ENCODE assay signal across 26 cellular contexts in genomic region chr7:130329466-130329865, GRCh38. TPM values are rescaled to one million over a fixed set of nuclear protein-coding genes. Genes with fewer than 3 reads are reported as not detected.
"Had no signal": no experiment of that assay in that cellular context is flagged by ENCODE, and none has a peak within 500 bp of the region (broad histone marks: within the 10 kb centered on the region; RNA-seq: fewer than 3 reads in every experiment).

No MANE protein-coding gene starts in this region.

- H3K9me3 ChIP-seq: esophagus squamous epithelium, gastrocnemius medialis, thoracic aorta, vagina had no signal

- H3K27me3 ChIP-seq: cardiac muscle cell, esophagus squamous epithelium, gastrocnemius medialis, vagina had no signal

- H3K27ac ChIP-seq: cardiac muscle cell, esophagus squamous epithelium, gastrocnemius medialis, parathyroid adenoma, thoracic aorta, vagina had no signal

- H3K36me3 Mint-ChIP-seq: natural killer cell treated with Interleukin-12 subunit alpha and Interleukin-12 subunit beta and Interleukin-15 and Interleukin-18, amount 100 ng/mL, for 72 hours had no signal

- H3K4me1 Mint-ChIP-seq: activated B cell treated with CpG ODN at 0.5 μM for 24 hours; activated T-helper 17 cell treated with anti-CD3 and anti-CD28 coated beads, Interleukin-2, amount 50 U/mL, for 72 hours had no signal

- H3K4me3 Mint-ChIP-seq: activated B cell treated with CpG ODN at 0.5 μM for 24 hours; activated CD4-positive, alpha-beta T cell treated with anti-CD3 and anti-CD28 coated beads for 36 hours; activated T-cell treated with anti-CD3 and anti-CD28 coated beads, Interleukin-2, amount 50 U/mL, for 24 hours; activated T-helper 17 cell treated with anti-CD3 and anti-CD28 coated beads, Interleukin-2, amount 50 U/mL, for 72 hours; endodermal cell; natural killer cell treated with Interleukin-12 subunit alpha and Interleukin-12 subunit beta and Interleukin-15 and Interleukin-18, amount 100 ng/mL, for 72 hours; type B pancreatic cell had no signal

- H3K27ac Mint-ChIP-seq: activated B cell treated with CpG ODN at 0.5 μM for 24 hours; activated CD4-positive, alpha-beta T cell treated with anti-CD3 and anti-CD28 coated beads for 36 hours; activated T-cell treated with anti-CD3 and anti-CD28 coated beads, Interleukin-2, amount 50 U/mL, for 24 hours; activated T-helper 17 cell treated with anti-CD3 and anti-CD28 coated beads, Interleukin-2, amount 50 U/mL, for 72 hours; endodermal cell; natural killer cell treated with Interleukin-12 subunit alpha and Interleukin-12 subunit beta and Interleukin-15 and Interleukin-18, amount 100 ng/mL, for 72 hours; type B pancreatic cell had no signal

- H3K4me3 ChIP-seq: cardiac muscle cell, esophagus squamous epithelium, gastrocnemius medialis, thoracic aorta, vagina had no signal

- ATAC-seq: activated CD4-positive, alpha-beta T cell treated with anti-CD3 and anti-CD28 coated beads for 36 hours; activated T-helper 17 cell treated with anti-CD3 and anti-CD28 coated beads, Interleukin-2, amount 50 U/mL, for 72 hours; gastrocnemius medialis; left ventricle myocardium superior; natural killer cell treated with Interleukin-12 subunit alpha and Interleukin-12 subunit beta and Interleukin-15 and Interleukin-18, amount 100 ng/mL, for 72 hours; right cardiac atrium had no signal

- H3K4me1 ChIP-seq: esophagus squamous epithelium, gastrocnemius medialis, vagina had no signal

- H3K9me3 Mint-ChIP-seq: activated B cell treated with CpG ODN at 0.5 μM for 24 hours; activated T-cell treated with anti-CD3 and anti-CD28 coated beads, Interleukin-2, amount 50 U/mL, for 24 hours; activated T-helper 17 cell treated with anti-CD3 and anti-CD28 coated beads, Interleukin-2, amount 50 U/mL, for 72 hours; endodermal cell; natural killer cell treated with Interleukin-12 subunit alpha and Interleukin-12 subunit beta and Interleukin-15 and Interleukin-18, amount 100 ng/mL, for 72 hours had no signal

- DNase-seq: activated B cell treated with CpG ODN at 0.5 μM for 24 hours; activated CD4-positive, alpha-beta T cell treated with anti-CD3 and anti-CD28 coated beads for 36 hours; activated CD4-positive, alpha-beta T cell treated with anti-CD3 and anti-CD28 coated beads, Interleukin-2, amount 50 U/mL, for 4 hours; activated CD8-positive, alpha-beta memory T cell treated with anti-CD3 and anti-CD28 coated beads for 24 hours; activated CD8-positive, alpha-beta memory T cell treated with anti-CD3 and anti-CD28 coated beads, Interleukin-2, amount 50 U/mL, for 4 hours; activated naive CD4-positive, alpha-beta T cell treated with Interleukin-2 at 50 U/mL for 16 hours; activated T-cell treated with anti-CD3 and anti-CD28 coated beads, Interleukin-2, amount 50 U/mL, for 24 hours; cortex of kidney; endodermal cell; esophagus squamous epithelium; gastrocnemius medialis; hippocampal formation; left ventricle myocardium superior; mammary epithelial cell; right cardiac atrium; stimulated activated CD4-positive, alpha-beta T cell treated with anti-CD3 and anti-CD28 coated beads, Interleukin-4, amount 100 ng/mL, for 24 hours; stimulated activated naive CD4-positive, alpha-beta T cell treated with Interleukin-2 at 50 U/mL for 16 hours had no signal

- H3K27me3 Mint-ChIP-seq: activated B cell treated with CpG ODN at 0.5 μM for 24 hours; activated CD4-positive, alpha-beta T cell treated with anti-CD3 and anti-CD28 coated beads for 36 hours; activated T-cell treated with anti-CD3 and anti-CD28 coated beads, Interleukin-2, amount 50 U/mL, for 24 hours; activated T-helper 17 cell treated with anti-CD3 and anti-CD28 coated beads, Interleukin-2, amount 50 U/mL, for 72 hours; type B pancreatic cell had no signal

- H3K36me3 ChIP-seq: cardiac muscle cell, esophagus squamous epithelium, gastrocnemius medialis, thoracic aorta, vagina had no signal

RNA-seq across cellular contexts. Expression of gene CPA5, which starts 15.2 kb away (rescaled TPM):
- total RNA-seq: activated B cell treated with CpG ODN at 0.5 μM for 24 hours; cardiac muscle cell; cerebellum; endodermal cell; esophagus squamous epithelium; gastrocnemius medialis; left ventricle myocardium superior; mammary epithelial cell; natural killer cell treated with Interleukin-12 subunit alpha and Interleukin-12 subunit beta and Interleukin-15 and Interleukin-18, amount 100 ng/mL, for 72 hours; pulmonary artery endothelial cell; right cardiac atrium; thoracic aorta; vagina had no signal

RNA-seq across cellular contexts. Expression of gene CPA4, which starts 36.5 kb away (rescaled TPM):
- total RNA-seq: activated B cell treated with CpG ODN at 0.5 μM for 24 hours; activated CD4-positive, alpha-beta T cell treated with anti-CD3 and anti-CD28 coated beads for 36 hours; cardiac muscle cell; endodermal cell; gastrocnemius medialis; natural killer cell treated with Interleukin-12 subunit alpha and Interleukin-12 subunit beta and Interleukin-15 and Interleukin-18, amount 100 ng/mL, for 72 hours; thoracic aorta had no signal

RNA-seq across cellular contexts. Expression of gene CPA1, which starts 50.8 kb away (rescaled TPM):
- total RNA-seq: activated B cell treated with CpG ODN at 0.5 μM for 24 hours; activated CD4-positive, alpha-beta T cell treated with anti-CD3 and anti-CD28 coated beads for 36 hours; activated T-helper 17 cell treated with anti-CD3 and anti-CD28 coated beads, Interleukin-2, amount 50 U/mL, for 72 hours; cerebellum; endodermal cell; esophagus squamous epithelium; gastrocnemius medialis; left ventricle myocardium superior; natural killer cell treated with Interleukin-12 subunit alpha and Interleukin-12 subunit beta and Interleukin-15 and Interleukin-18, amount 100 ng/mL, for 72 hours; pulmonary artery endothelial cell; vagina had no signal
